8 cellular contexts compared by ENCODE assay signal in the genomic region with DNA sequence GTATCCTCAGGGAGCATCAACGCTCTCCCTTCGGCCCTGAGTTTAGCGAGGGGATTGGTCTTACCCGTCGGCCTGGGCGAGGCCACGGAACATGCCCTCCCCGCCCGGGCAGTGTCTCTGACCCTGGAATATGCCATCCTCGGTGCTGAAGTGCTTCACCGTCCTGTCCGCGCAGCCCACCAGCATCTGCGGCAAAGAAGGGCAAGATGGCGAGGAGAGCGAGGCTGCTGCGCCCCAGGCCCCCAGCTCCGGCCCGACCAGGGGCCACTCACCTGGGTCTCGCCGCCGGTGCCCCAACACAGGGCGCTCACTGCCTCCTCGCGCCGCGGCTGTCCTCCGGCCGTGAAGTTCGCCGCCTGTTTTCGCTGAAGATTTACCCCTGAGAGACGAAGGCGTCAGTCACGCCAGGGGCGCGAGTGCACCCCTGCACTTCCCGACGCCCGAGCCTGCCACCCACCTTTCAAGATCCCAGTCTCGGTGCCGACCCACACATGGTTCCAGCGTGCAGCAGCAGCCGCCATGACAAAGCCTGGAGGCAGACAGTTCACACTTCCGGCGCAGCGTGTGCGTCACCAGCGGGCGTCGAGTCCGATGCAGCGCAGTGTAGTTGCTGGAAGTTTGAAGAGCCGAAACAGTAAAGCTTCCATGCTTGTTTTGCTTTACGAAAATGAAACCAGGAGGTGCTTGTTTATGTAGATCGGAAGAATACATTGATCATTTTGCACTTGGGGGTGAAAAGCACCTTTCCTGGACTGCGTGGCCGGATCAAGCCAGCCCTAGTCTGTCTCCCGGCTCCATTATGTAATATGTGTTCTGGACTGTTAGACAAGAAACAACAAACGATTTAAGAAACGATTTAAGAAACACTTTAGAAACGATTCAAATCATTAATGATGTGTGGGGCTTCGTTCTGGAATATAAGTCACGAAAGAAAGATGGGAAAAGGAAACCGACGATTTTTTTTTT. TPM values are rescaled to one million over a fixed set of nuclear protein-coding genes. Genes with fewer than 3 reads are reported as not detected.
DNase-seq lines count a peak whose midpoint lies in the region; ATAC-seq and TF ChIP-seq lines count a peak whose summit lies in the region.

A gene (minus strand): TSS at position 541 of the 966 bp plus-strand sequence. CDS start 20 bp downstream, at position 521.

- H3K9me3 Mint-ChIP-seq in natural killer cell, result no peaks in the 10 kb centered on the region

- H3K27ac ChIP-seq in GM23248, result peak within 1 kb of the TSS; percentile 99

- WGBS in GM23248 (ENCODE audit: low coverage in 1 of 2, low lambda C conversion rate in 2 of 2, missing lambda C conversion rate in 2 of 2), 2 experiments, result 1 to 2% methylated on average over 54 to 62 of the region's 66 CpGs

- H2AFZ ChIP-seq in GM23248, result peak within 1 kb of the TSS; percentile 59

- H3K4me2 ChIP-seq in GM23248 (ENCODE audit: unreplicated experiment), result peak within 1 kb of the TSS; percentile 99

- no peaks in the 10 kb centered on the region for H3K9me2 ChIP-seq in GM23248 (ENCODE audit: insufficient read depth)

- H3K27me3 ChIP-seq in GM23248 (replicated peaks; ENCODE audit: insufficient read depth), result no peaks in the 10 kb centered on the region

- in situ Hi-C loops in GM23248 (cut with MboI), result no loop called here

- H3K4me3 Mint-ChIP-seq in natural killer cell, result no peak within 1 kb of the TSS

- ATAC-seq in natural killer cell, result peak; percentile 46 to 67 (median 49)

- DNase-seq in Daoy (ENCODE audit: low read depth) (peak; percentile 97), GM23248 (peak; percentile 97), LoVo (ENCODE audit: low spot score) (peak; percentile 92), RPMI8226 (peak; percentile 98), fibroblast of peridontal ligament (ENCODE audit: extremely low read depth) (peak; percentile 93), natural killer cell (peak; percentile 88)
- peak; percentile 84 to 88 for DNase-seq in activated T-helper 1 cell treated with anti-CD3 and anti-CD28 coated beads, Interleukin-2, amount 50 U/mL, for 16 hours (ENCODE audit: low read depth in 1 of 2, low spot score in 1 of 2)
- peak; percentile 89 for DNase-seq in stimulated activated naive CD4-positive, alpha-beta T cell treated with Interleukin-2 at 50 U/mL for 16 hours (lab: John Stamatoyannopoulos, UW)

- H3K9ac ChIP-seq in GM23248, result peak within 1 kb of the TSS; percentile 96

- no peak for TF ChIP-seq CTCF in natural killer cell (IDR thresholded peaks at IDR 0.05)

- peaks cover 9% of the 10 kb centered on the region; the same call in 1 of the 2 replicates for H3K4me1 ChIP-seq in GM23248 (ENCODE audit: insufficient read depth)

- H3K27me3 Mint-ChIP-seq in natural killer cell (ENCODE audit: low read depth in 2 of 2), result no peaks in the 10 kb centered on the region

- no peaks in the 10 kb centered on the region for H3K36me3 Mint-ChIP-seq in natural killer cell

- no peaks in the 10 kb centered on the region for H3K36me3 ChIP-seq in GM23248 (ENCODE audit: low read depth)

- no peaks in the 10 kb centered on the region for H3K9me3 ChIP-seq in GM23248 (ENCODE audit: low read depth)

- peaks cover 8% of the 10 kb centered on the region for H3F3A ChIP-seq in GM23248 (ENCODE audit: insufficient read depth)

- H3K4me3 ChIP-seq in GM23248, result peak within 1 kb of the TSS; percentile 93

- H3K79me2 ChIP-seq in GM23248 (ENCODE audit: insufficient read depth), result peaks cover 50% of the 10 kb centered on the region

- intact Hi-C loops in natural killer cell (cut with micrococcal nuclease), result loop anchor here (1.0 to 5.0 kb wide), 7 partner anchors 8 to 282 kb away; a partner anchor contains a TSS

- H4K20me1 ChIP-seq in GM23248 (ENCODE audit: insufficient read depth), result no peaks in the 10 kb centered on the region

- peaks cover 17 to 19% of the 10 kb centered on the region in 2 donors for H3K4me1 Mint-ChIP-seq in natural killer cell

- no peak within 1 kb of the TSS for H3K27ac Mint-ChIP-seq in natural killer cell

RNA-seq across cellular contexts. Expression of the gene that starts here (rescaled TPM):
- 147 and 152 TPM in 2 replicates for total RNA-seq in Daoy (2014; rRNA removed; shearing (Covaris generic))
- 41.4 and 50.4 TPM in 2 replicates for total RNA-seq in GM23248 (2014; rRNA removed; shearing (Covaris generic))
- 33.6 and 34.3 TPM in 2 replicates for polyA plus RNA-seq in GM23248 (2016; fragmentation: Nextera tagmentation; extraction: Ambion mirVana)
- 100 to 1,000 TPM; 151 to 173 (median 171) TPM for total RNA-seq in natural killer cell

Comparison
In these comparisons a context has a peak if more than half of its experiments do, and no peak if none do; other contexts are left out.
1. Peak in every context shown above with its lines: DNase-seq, ATAC-seq, H3K4me3 ChIP-seq and H3K27ac ChIP-seq.